8 cellular contexts compared by ENCODE assay signal in genomic region chr1:45205000-45205909, GRCh38. TPM values are rescaled to one million over a fixed set of nuclear protein-coding genes. Genes with fewer than 3 reads are reported as not detected.
DNase-seq lines count a peak whose midpoint lies in the region; ATAC-seq and TF ChIP-seq lines count a peak whose summit lies in the region.

No MANE protein-coding gene starts in this region.

- peaks cover 12% of the 10 kb centered on the region for H3K36me3 Mint-ChIP-seq in Calu3 (ENCODE audit: insufficient read depth, unreplicated experiment)

- intact Hi-C loops in Calu3 (cut with micrococcal nuclease; ENCODE audit: unreplicated experiment), result no loop called here

- no peak for TF ChIP-seq CTCF in Calu3 (IDR thresholded peaks at IDR 0.05; ENCODE audit: unreplicated experiment)
- no peak for TF ChIP-seq CTCF in OCI-LY3 (IDR thresholded peaks at IDR 0.05; ENCODE audit: low read depth, low read length)
- no peak for TF ChIP-seq CTCF in astrocyte of the cerebellum (IDR thresholded peaks at IDR 0.05; ENCODE audit: low read depth, low read length, missing control alignments)
- TF ChIP-seq CTCF in GM13976 (IDR thresholded peaks at IDR 0.05; ENCODE audit: borderline replicate concordance, control extremely low read depth, extremely low read depth, insufficient read depth, missing control alignments), result no peak

- 0 out of 2 replicates have a peak overlapping the region, but pooled peaks have one; percentile 28 for H3K9ac ChIP-seq in OCI-LY3 (ENCODE audit: low read length)

- peaks cover 11% of the 10 kb centered on the region for H3K4me1 ChIP-seq in OCI-LY3 (ENCODE audit: low read length)

- no peaks in the 10 kb centered on the region for H3K79me2 ChIP-seq in OCI-LY3 (ENCODE audit: low read length)

- BruUV-seq in Calu3 (replicated peaks; lab: Mats Ljungman, UMichigan), result no TSS peak

- DNase-seq in Calu3 (peak; percentile 12), astrocyte of the cerebellum (ENCODE audit: low read depth) (no peak), hypothalamus (lab: John Stamatoyannopoulos, UW) (peak in 43 of 51 donors; percentile 2 to 74 (median 37)), retina (peak; percentile 84), GM13976 (ENCODE audit: low spot score) (no peak)

- H3K4me3 Mint-ChIP-seq in Calu3 (ENCODE audit: low read depth, unreplicated experiment), result peak overlapping the region; percentile 64

- ATAC-seq in HG02642 (IDR thresholded peaks at IDR 0.05; ENCODE audit: poor library complexity, unreplicated experiment) (peak; percentile 38), GM19463 (IDR thresholded peaks at IDR 0.05; ENCODE audit: unreplicated experiment) (no peak)

- peak overlapping the region; percentile 84 for H3K4me2 ChIP-seq in OCI-LY3 (ENCODE audit: low read length)

- no peaks in the 10 kb centered on the region for H3K9me3 ChIP-seq in OCI-LY3 (ENCODE audit: insufficient read depth, low read length)

- no peaks in the 10 kb centered on the region for H4K20me1 ChIP-seq in OCI-LY3 (ENCODE audit: insufficient read depth, low read length)

- in situ Hi-C loops in astrocyte of the cerebellum (cut with HindIII; ENCODE audit: low sequenced_read_pairs) (no loop called here), GM13976 (cut with MboI; ENCODE audit: low sequenced_read_pairs, unreplicated experiment) (no loop called here)

- H3K27ac ChIP-seq in OCI-LY3 (ENCODE audit: low read length), result no peak overlapping the region

- H3K27me3 Mint-ChIP-seq in Calu3 (ENCODE audit: unreplicated experiment), result peaks cover 63% of the 10 kb centered on the region

- no peaks in the 10 kb centered on the region for H3K4me1 Mint-ChIP-seq in Calu3 (ENCODE audit: low read depth, unreplicated experiment)

- H2AFZ ChIP-seq in OCI-LY3 (ENCODE audit: low read depth, low read length), result 0 out of 2 replicates have a peak overlapping the region, but pooled peaks have one; percentile 1

- peak overlapping the region; percentile 3 for H3K27ac Mint-ChIP-seq in Calu3 (ENCODE audit: unreplicated experiment)

- H3K27me3 ChIP-seq in OCI-LY3 (ENCODE audit: low read depth, low read length), result peaks cover 16% of the 10 kb centered on the region

- H3K4me3 ChIP-seq in OCI-LY3 (ENCODE audit: low read length) (peak overlapping the region; percentile 99), astrocyte of the cerebellum (ENCODE audit: low read depth, low read length) (peak overlapping the region; percentile 65)

- no peaks in the 10 kb centered on the region for H3K9me3 Mint-ChIP-seq in Calu3 (ENCODE audit: low read depth, unreplicated experiment)

- no peaks in the 10 kb centered on the region for H3K36me3 ChIP-seq in OCI-LY3 (replicated peaks; ENCODE audit: low read depth, low read length)

- CTCF ChIA-PET in Calu3 (lab: Charles Lee), result no interaction called here

RNA-seq across cellular contexts. Expression of gene ZSWIM5, which starts 1.1 kb away (rescaled TPM):
- total RNA-seq in Calu3 (2022), result 0.24 and 0.40 TPM in 2 replicates

Comparison
In these comparisons a context has a peak if more than half of its experiments do, and no peak if none do; other contexts are left out.
1. DNase-seq: peak in Calu3 (single experiment), hypothalamus (43 of 51) and retina (single experiment); none in astrocyte of the cerebellum (single experiment) and GM13976 (single experiment).